29 cellular contexts compared by ENCODE assay signal in the genomic region with DNA sequence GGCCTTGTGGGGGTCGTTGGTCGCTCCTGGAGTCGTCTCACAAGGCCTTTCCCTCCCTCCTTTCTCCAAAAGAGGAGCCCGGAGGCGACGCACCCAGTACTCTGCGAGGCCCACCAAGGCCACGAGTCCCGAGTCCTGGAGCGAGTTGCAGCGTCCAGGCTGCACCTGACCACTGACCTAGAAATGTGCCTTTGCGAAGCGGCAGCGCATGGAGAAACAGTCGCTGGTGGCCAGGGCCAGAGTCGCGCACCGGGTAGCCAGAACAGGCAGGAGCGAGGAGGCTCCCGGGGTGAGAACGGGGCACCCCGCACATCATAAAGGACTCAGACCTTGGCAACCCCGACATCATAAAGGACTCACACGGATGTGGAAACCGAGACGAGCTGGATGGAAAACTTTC.
A peak's percentile ranks its signal among the peaks of the same experiment; 100 is the strongest.
DNase-seq lines count a peak whose midpoint lies in the region; FAIRE-seq and TF ChIP-seq lines count a peak whose summit lies in the region.
"Had no signal": no experiment of that assay in that cellular context is flagged by ENCODE, and none has a peak within 500 bp of the region (broad histone marks: within the 10 kb centered on the region; RNA-seq: fewer than 3 reads in every experiment).

No MANE protein-coding gene starts in this region.

- no peaks in the 10 kb centered on the region for H3K4me1 ChIP-seq in kidney (ENCODE audit: control insufficient read depth in 1 of 2, insufficient read depth in 1 of 2, low read depth in 1 of 2, low read length in 2 of 2)
- H3K4me1 ChIP-seq: A549, BE2C had no signal

- intact Hi-C loops in kidney (cut with DNase I), result no loop called here
- intact Hi-C loops in lower leg skin (cut with DNase I; ENCODE audit: low total_unique reads), result no loop called here

- H3K36me3 ChIP-seq in kidney (ENCODE audit: control insufficient read depth in 1 of 2, insufficient read depth in 2 of 2, low read length in 2 of 2), result no peaks in the 10 kb centered on the region
- H3K36me3 ChIP-seq: BE2C; BLaER1; BLaER1 treated with 17β-estradiol and CSF1 and Interleukin-3, amounts not matched to agents 10 nM and 100 nM had no signal

- no peak for FAIRE-seq in kidney (lab: Jason Lieb, UNC)
- FAIRE-seq: A204.1, A549, D721Med had no signal

- TF ChIP-seq CTCF in kidney (IDR thresholded peaks at IDR 0.05; ENCODE audit: borderline replicate concordance, extremely low read depth, insufficient read depth), result no peak
- TF ChIP-seq CTCF in lower leg skin (IDR thresholded peaks at IDR 0.05), result no peak

- WGBS in lower leg skin, 2 donors, result 0 to 10% methylated on average over 3 to 14 of the region's 26 CpGs

- no peaks in the 10 kb centered on the region for H3K9me3 ChIP-seq in kidney (ENCODE audit: control insufficient read depth in 1 of 2, low read length in 2 of 2)
- H3K9me3 ChIP-seq: A549, BE2C, Caco-2 had no signal

- no peak for TF ChIP-seq POLR2A in lower leg skin (IDR thresholded peaks at IDR 0.05)

- H3K4me3 ChIP-seq in kidney (ENCODE audit: low read length in 2 of 2), result no peak overlapping the region
- H3K4me3 ChIP-seq in lower leg skin (ENCODE audit: low read depth, poor library complexity, severe bottlenecking), result no peak overlapping the region
- H3K4me3 ChIP-seq: A549; BLaER1; BLaER1 treated with 17β-estradiol and CSF1 and Interleukin-3, amounts not matched to agents 10 nM and 100 nM had no signal

- DNase-seq in kidney, result peak; percentile 58
- no peak for DNase-seq in lower leg skin (ENCODE audit: low spot score in 2 of 2)
- DNase-seq: 8988T; ACHN; AML-193; BE2C; C1 segment of cervical spinal cord; Caco-2; Calu3; CD4-positive, alpha-beta memory T cell; CD4-positive, alpha-beta T cell; CD4-positive, CD25-positive, alpha-beta regulatory T cell; CD8-positive, alpha-beta memory T cell; CD8-positive, alpha-beta T cell; COR-L47; DMS 273 treated with DMSO at 0.1 percent for 48 hours; DMS153; DMS53; DMS79; DMS79 treated with DMSO at 0.1 percent for 48 hours; DND-41; EL had no signal

- no peak overlapping the region for H3K9ac ChIP-seq in kidney (ENCODE audit: low read length in 2 of 2)
- H3K9ac ChIP-seq: BLaER1; BLaER1 treated with 17β-estradiol and CSF1 and Interleukin-3, amounts not matched to agents 10 nM and 100 nM had no signal

- no peak overlapping the region for H3K27ac ChIP-seq in kidney (ENCODE audit: low read depth in 2 of 2, low read length in 2 of 2)
- H3K27ac ChIP-seq: 22Rv1; A549; BLaER1; BLaER1 treated with 17β-estradiol and CSF1 and Interleukin-3, amounts not matched to agents 10 nM and 100 nM; C4-2B had no signal
